ENCODE assay signal across 14 cellular contexts in genomic region chr4:36111180-36111579, GRCh38.
DNase-seq lines count a peak whose midpoint lies in the region; ATAC-seq, FAIRE-seq and TF ChIP-seq lines count a peak whose summit lies in the region.
"Had no signal": no experiment of that assay in that cellular context is flagged by ENCODE, and none has a peak within 500 bp of the region (broad histone marks: within the 10 kb centered on the region; RNA-seq: fewer than 3 reads in every experiment).

No MANE protein-coding gene starts in this region.

- H3K27me3 Mint-ChIP-seq in CD14-positive monocyte (ENCODE audit: low read depth in 3 of 3), result no peaks in the 10 kb centered on the region
- no peaks in the 10 kb centered on the region for H3K27me3 Mint-ChIP-seq in CD4-positive, alpha-beta T cell

- H3K27me3 ChIP-seq in HL-60 (ENCODE audit: insufficient read depth, poor library complexity, severe bottlenecking), result no peaks in the 10 kb centered on the region
- H3K27me3 ChIP-seq in CD4-positive, alpha-beta T cell (ENCODE audit: control insufficient read depth, insufficient read depth, low read length), result no peaks in the 10 kb centered on the region
- H3K27me3 ChIP-seq: suprapubic skin had no signal

- H3K36me3 Mint-ChIP-seq in CD14-positive monocyte, result peaks cover 14 to 25% of the 10 kb centered on the region in 2 donors
- H3K36me3 Mint-ChIP-seq in CD4-positive, alpha-beta T cell (ENCODE audit: low read depth), result peaks cover 64% of the 10 kb centered on the region

- TF ChIP-seq CTCF in CD14-positive monocyte (IDR thresholded peaks at IDR 0.05), result no peak
- no peak for TF ChIP-seq CTCF in HL-60 (IDR thresholded peaks at IDR 0.05; ENCODE audit: insufficient read depth, low read length)
- TF ChIP-seq CTCF in CD4-positive, alpha-beta T cell (IDR thresholded peaks at IDR 0.05), result no peak

- peak overlapping the region; percentile 39 for H3K27ac ChIP-seq in HL-60 (replicated peaks)
- H3K27ac ChIP-seq in CD4-positive, alpha-beta T cell (ENCODE audit: low read depth, low read length), result no peak overlapping the region
- H3K27ac ChIP-seq: suprapubic skin had no signal

- DNase-seq in CD14-positive monocyte (ENCODE audit: low spot score) (no peak), HL-60 (ENCODE audit: low read depth in 1 of 2, low spot score in 1 of 2) (no peak), NCI-H526 treated with DMSO at 0.1 percent for 48 hours (lab: John Stamatoyannopoulos, UW) (peak; percentile 28), NCI-H2029 treated with DMSO at 0.1 percent for 48 hours (lab: John Stamatoyannopoulos, UW) (no peak), NCI-H1092 treated with DMSO at 0.1 percent for 48 hours (lab: John Stamatoyannopoulos, UW) (no peak)
- DNase-seq in CD4-positive, alpha-beta T cell, result no peak
- DNase-seq: activated effector memory CD4-positive, alpha-beta T cell treated with anti-CD3 and anti-CD28 coated beads, Interleukin-2, amount 50 U/mL, for 16 hours; foreskin melanocyte; stimulated activated CD4-positive, alpha-beta T cell treated with anti-CD3 and anti-CD28 coated beads, Interleukin-12 subunit alpha, Interleukin-12 subunit beta, amount 100 ng/mL, for 4 hours had no signal

- CTCF ChIA-PET in CD4-positive, alpha-beta T cell (lab: Charles Lee), result no interaction called here

- H3K4me3 Mint-ChIP-seq in CD14-positive monocyte, result no peak overlapping the region
- no peak overlapping the region for H3K4me3 Mint-ChIP-seq in CD4-positive, alpha-beta T cell

- POLR2A ChIA-PET in CD4-positive, alpha-beta T cell (lab: Charles Lee), result no interaction called here

- no peaks in the 10 kb centered on the region for H3K9me3 ChIP-seq in CD4-positive, alpha-beta T cell (ENCODE audit: control insufficient read depth, low read length)
- H3K9me3 ChIP-seq: suprapubic skin had no signal

- peak overlapping the region in 4 of 7 donors; percentile 51 to 83 (median 78) for H3K27ac Mint-ChIP-seq in CD14-positive monocyte
- H3K27ac Mint-ChIP-seq in CD4-positive, alpha-beta T cell, result no peak overlapping the region

- ATAC-seq in CD4-positive, alpha-beta T cell (ENCODE audit: poor library complexity), result no peak
- ATAC-seq in GM19351 (IDR thresholded peaks at IDR 0.05; ENCODE audit: unreplicated experiment), result no peak
- ATAC-seq: HepG2 had no signal

- FAIRE-seq in endometrium (lab: Jason Lieb, UNC), result peak; percentile 51
- FAIRE-seq: H1, HepG2 had no signal

- peaks cover 30% of the 10 kb centered on the region for H3K4me1 Mint-ChIP-seq in CD14-positive monocyte
- H3K4me1 Mint-ChIP-seq in CD4-positive, alpha-beta T cell (ENCODE audit: low read depth), result no peaks in the 10 kb centered on the region

- H3K4me3 ChIP-seq in HL-60 (replicated peaks; ENCODE audit: insufficient read depth, low read length), result no peak overlapping the region
- H3K4me3 ChIP-seq: suprapubic skin had no signal

- intact Hi-C loops in CD14-positive monocyte (cut with micrococcal nuclease), result no loop called here
- intact Hi-C loops in CD4-positive, alpha-beta T cell (cut with DNase I, micrococcal nuclease), result no loop called here

- H3K9me3 Mint-ChIP-seq in CD14-positive monocyte, result peaks cover 0 to 2% (median 0%) of the 10 kb centered on the region in 7 donors
- H3K9me3 Mint-ChIP-seq in CD4-positive, alpha-beta T cell, result no peaks in the 10 kb centered on the region
